In the genomic region with DNA sequence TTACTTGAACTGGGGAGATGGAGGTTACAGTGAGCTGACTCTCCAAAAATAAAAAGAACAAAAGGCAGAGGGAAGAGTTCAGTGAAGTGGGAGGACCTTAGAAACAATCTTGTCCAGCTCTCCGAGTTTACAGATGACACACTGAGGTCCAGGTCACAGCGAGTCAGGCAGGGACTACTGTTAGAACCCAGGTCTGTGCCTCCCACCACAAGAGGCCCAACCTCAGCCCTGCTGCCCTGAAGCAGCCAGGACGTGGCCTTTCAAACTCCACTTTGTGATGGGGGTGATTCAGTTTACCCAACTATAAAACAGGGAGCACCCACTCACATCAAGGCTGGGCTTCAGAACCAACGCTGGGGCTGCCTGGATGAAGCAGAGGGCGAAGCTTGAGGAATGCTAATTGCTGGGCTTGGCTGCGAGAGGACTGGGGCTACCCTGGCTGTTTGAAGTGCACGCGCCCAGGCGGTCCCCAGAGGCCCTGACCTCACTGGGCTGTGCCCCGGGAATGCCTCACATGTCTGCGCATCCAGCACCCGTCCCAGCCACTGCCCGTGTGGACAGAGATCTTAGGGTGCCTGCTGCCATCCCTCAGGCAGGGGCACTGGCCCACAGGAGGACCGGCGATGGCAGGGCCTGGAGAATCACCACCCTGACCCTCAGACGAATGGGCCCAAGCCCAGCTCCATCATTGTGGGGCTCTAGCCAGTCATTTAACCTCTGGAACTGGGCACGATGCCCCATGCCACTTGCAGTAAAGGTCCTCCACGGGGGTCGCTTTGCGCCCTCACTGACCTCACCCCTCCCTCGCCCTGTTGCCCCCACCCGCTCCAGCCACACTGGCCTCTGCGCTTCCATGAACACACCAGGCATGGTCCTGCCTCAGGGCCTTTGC, we compare ENCODE assay signal across 2 cellular contexts.
TF ChIP-seq lines count a peak whose summit lies in the region.

No MANE protein-coding gene starts in this region.

TF ChIP-seq in SK-N-SH, 30 proteins besides CTCF, POLR2A, EP300 and RAD21:
- TF ChIP-seq FOXM1 (IDR thresholded peaks at IDR 0.05; ENCODE audit: low read depth) (no peak), RCOR1 (IDR thresholded peaks at IDR 0.05; ENCODE audit: low read length) (no peak), EZH2phosphoT487 (IDR thresholded peaks at IDR 0.05; ENCODE audit: borderline replicate concordance, low read depth) (no peak), TAF1 (IDR thresholded peaks at IDR 0.05; ENCODE audit: borderline replicate concordance, low read depth, low read length) (no peak), NRF1 (IDR thresholded peaks at IDR 0.05; ENCODE audit: low read depth, low read length) (no peak), POLR2AphosphoS5 (IDR thresholded peaks at IDR 0.05; ENCODE audit: low read depth, low read length) (no peak), IRF3 (IDR thresholded peaks at IDR 0.05; ENCODE audit: low read depth, low read length) (no peak), MEF2A (IDR thresholded peaks at IDR 0.05; ENCODE audit: borderline replicate concordance, low read depth) (no peak), FOXJ3 (CRISPR knock-in tag; IDR thresholded peaks at IDR 0.05) (no peak), FOSL2 (IDR thresholded peaks at IDR 0.05; ENCODE audit: borderline replicate concordance, low read depth) (no peak), TCF12 (IDR thresholded peaks at IDR 0.05) (no peak), JUND (IDR thresholded peaks at IDR 0.05) (no peak), MXI1 (IDR thresholded peaks at IDR 0.05; ENCODE audit: low read depth, low read length) (no peak), GABPA (IDR thresholded peaks at IDR 0.05; ENCODE audit: low read depth) (no peak), RFX5 (IDR thresholded peaks at IDR 0.05; ENCODE audit: low read length) (no peak), SMC3 (IDR thresholded peaks at IDR 0.05; ENCODE audit: low read depth, low read length) (no peak), RXRA (IDR thresholded peaks at IDR 0.05; ENCODE audit: borderline replicate concordance, low read depth) (no peak), USF1 (IDR thresholded peaks at IDR 0.05; ENCODE audit: borderline replicate concordance, low read depth) (no peak)
- TF ChIP-seq, protein P1, sequence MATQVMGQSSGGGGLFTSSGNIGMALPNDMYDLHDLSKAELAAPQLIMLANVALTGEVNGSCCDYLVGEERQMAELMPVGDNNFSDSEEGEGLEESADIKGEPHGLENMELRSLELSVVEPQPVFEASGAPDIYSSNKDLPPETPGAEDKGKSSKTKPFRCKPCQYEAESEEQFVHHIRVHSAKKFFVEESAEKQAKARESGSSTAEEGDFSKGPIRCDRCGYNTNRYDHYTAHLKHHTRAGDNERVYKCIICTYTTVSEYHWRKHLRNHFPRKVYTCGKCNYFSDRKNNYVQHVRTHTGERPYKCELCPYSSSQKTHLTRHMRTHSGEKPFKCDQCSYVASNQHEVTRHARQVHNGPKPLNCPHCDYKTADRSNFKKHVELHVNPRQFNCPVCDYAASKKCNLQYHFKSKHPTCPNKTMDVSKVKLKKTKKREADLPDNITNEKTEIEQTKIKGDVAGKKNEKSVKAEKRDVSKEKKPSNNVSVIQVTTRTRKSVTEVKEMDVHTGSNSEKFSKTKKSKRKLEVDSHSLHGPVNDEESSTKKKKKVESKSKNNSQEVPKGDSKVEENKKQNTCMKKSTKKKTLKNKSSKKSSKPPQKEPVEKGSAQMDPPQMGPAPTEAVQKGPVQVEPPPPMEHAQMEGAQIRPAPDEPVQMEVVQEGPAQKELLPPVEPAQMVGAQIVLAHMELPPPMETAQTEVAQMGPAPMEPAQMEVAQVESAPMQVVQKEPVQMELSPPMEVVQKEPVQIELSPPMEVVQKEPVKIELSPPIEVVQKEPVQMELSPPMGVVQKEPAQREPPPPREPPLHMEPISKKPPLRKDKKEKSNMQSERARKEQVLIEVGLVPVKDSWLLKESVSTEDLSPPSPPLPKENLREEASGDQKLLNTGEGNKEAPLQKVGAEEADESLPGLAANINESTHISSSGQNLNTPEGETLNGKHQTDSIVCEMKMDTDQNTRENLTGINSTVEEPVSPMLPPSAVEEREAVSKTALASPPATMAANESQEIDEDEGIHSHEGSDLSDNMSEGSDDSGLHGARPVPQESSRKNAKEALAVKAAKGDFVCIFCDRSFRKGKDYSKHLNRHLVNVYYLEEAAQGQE (IDR thresholded peaks at IDR 0.05; ENCODE audit: low read depth, low read length), result no peak
- TF ChIP-seq, protein P2, sequence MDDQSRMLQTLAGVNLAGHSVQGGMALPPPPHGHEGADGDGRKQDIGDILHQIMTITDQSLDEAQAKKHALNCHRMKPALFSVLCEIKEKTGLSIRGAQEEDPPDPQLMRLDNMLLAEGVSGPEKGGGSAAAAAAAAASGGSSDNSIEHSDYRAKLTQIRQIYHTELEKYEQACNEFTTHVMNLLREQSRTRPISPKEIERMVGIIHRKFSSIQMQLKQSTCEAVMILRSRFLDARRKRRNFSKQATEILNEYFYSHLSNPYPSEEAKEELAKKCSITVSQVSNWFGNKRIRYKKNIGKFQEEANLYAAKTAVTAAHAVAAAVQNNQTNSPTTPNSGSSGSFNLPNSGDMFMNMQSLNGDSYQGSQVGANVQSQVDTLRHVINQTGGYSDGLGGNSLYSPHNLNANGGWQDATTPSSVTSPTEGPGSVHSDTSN (IDR thresholded peaks at IDR 0.05), result no peak

TF ChIP-seq in SK-N-SH treated with all-trans-retinoic acid at 6 μM for 48 hours, 23 proteins besides CTCF, POLR2A, EP300 and RAD21:
- no peak for TF ChIP-seq PATZ1 (CRISPR knock-in tag; IDR thresholded peaks at IDR 0.05; ENCODE audit: borderline replicate concordance)
- TF ChIP-seq ESRRG (CRISPR knock-in tag; IDR thresholded peaks at IDR 0.05), result no peak
- no peak for TF ChIP-seq ARNTL (CRISPR knock-in tag; IDR thresholded peaks at IDR 0.05; ENCODE audit: borderline replicate concordance, low read depth)
- TF ChIP-seq SNAI2 (CRISPR knock-in tag; IDR thresholded peaks at IDR 0.05), result no peak
- no peak for TF ChIP-seq ISL1 (CRISPR knock-in tag; IDR thresholded peaks at IDR 0.05)
- no peak for TF ChIP-seq PPARA (CRISPR knock-in tag; IDR thresholded peaks at IDR 0.05; ENCODE audit: borderline replicate concordance)
- no peak for TF ChIP-seq CSDC2 (CRISPR knock-in tag; IDR thresholded peaks at IDR 0.05)
- no peak for TF ChIP-seq ZNF70 (CRISPR knock-in tag; IDR thresholded peaks at IDR 0.05)
- no peak for TF ChIP-seq ZNF565 (CRISPR knock-in tag; conservative IDR thresholded peaks at IDR 0.05; ENCODE audit: low read depth)
- TF ChIP-seq TOX (CRISPR knock-in tag; IDR thresholded peaks at IDR 0.05; ENCODE audit: borderline replicate concordance), result no peak
- no peak for TF ChIP-seq POU6F1 (CRISPR knock-in tag; IDR thresholded peaks at IDR 0.05; ENCODE audit: borderline replicate concordance, low read depth)
- TF ChIP-seq ZFP30 (CRISPR knock-in tag; IDR thresholded peaks at IDR 0.05), result no peak
- no peak for TF ChIP-seq ZFP3 (CRISPR knock-in tag; IDR thresholded peaks at IDR 0.05)
- TF ChIP-seq, protein P3, sequence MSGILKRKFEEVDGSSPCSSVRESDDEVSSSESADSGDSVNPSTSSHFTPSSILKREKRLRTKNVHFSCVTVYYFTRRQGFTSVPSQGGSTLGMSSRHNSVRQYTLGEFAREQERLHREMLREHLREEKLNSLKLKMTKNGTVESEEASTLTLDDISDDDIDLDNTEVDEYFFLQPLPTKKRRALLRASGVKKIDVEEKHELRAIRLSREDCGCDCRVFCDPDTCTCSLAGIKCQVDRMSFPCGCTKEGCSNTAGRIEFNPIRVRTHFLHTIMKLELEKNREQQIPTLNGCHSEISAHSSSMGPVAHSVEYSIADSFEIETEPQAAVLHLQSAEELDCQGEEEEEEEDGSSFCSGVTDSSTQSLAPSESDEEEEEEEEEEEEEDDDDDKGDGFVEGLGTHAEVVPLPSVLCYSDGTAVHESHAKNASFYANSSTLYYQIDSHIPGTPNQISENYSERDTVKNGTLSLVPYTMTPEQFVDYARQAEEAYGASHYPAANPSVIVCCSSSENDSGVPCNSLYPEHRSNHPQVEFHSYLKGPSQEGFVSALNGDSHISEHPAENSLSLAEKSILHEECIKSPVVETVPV (CRISPR knock-in tag; IDR thresholded peaks at IDR 0.05), result no peak
